In the genomic region with DNA sequence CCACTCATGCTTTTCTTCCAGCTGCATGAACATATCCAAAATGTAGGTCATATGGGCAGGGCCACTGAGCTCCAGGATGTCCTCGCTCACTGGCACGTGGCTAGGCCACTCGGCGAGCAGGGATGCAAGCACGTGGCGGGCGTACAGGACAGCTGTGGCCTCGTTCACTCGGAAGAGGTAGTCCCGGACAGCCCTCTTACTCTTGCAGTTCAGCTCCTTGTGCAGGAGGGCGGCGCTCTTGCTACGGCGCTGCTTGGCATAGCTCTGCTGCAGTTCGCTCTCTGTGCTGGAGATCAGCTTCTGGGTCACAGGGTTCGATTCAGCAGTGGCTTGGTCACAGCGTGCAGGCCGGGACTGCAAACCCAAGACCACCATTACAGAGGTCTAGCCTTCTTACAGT, we compare ENCODE assay signal across 11 cellular contexts. TPM values are rescaled to one million over a fixed set of nuclear protein-coding genes. Genes with fewer than 3 reads are reported as not detected.
A peak's percentile ranks its signal among the peaks of the same experiment; 100 is the strongest.
DNase-seq lines count a peak whose midpoint lies in the region; ATAC-seq and TF ChIP-seq lines count a peak whose summit lies in the region.
"Had no signal": no experiment of that assay in that cellular context is flagged by ENCODE, and none has a peak within 500 bp of the region (broad histone marks: within the 10 kb centered on the region; RNA-seq: fewer than 3 reads in every experiment).

No MANE protein-coding gene starts in this region.

- peak; percentile 25 for TF ChIP-seq CTCF in GM12865 (IDR thresholded peaks at IDR 0.05; ENCODE audit: insufficient read depth, low read depth, low read length, missing control alignments)
- peak; percentile 34; the same call in 1 of the 2 replicates for TF ChIP-seq CTCF in LNCAP (IDR thresholded peaks at IDR 0.05)
- TF ChIP-seq CTCF in colonic mucosa (IDR thresholded peaks at IDR 0.05): peak; percentile 19
- peak; percentile 14 for TF ChIP-seq CTCF in osteocyte (IDR thresholded peaks at IDR 0.05)

- ATAC-seq in HG03159 (IDR thresholded peaks at IDR 0.05; ENCODE audit: unreplicated experiment): no peak

- H3K27me3 ChIP-seq in colonic mucosa: no peaks in the 10 kb centered on the region

- H3K9ac ChIP-seq in colonic mucosa (ENCODE audit: low read depth in 2 of 2, low read length in 2 of 2): no peak overlapping the region

- DNase-seq in GM12865 (ENCODE audit: low read depth): no peak
- no peak for DNase-seq in colonic mucosa
- DNase-seq in osteocyte (ENCODE audit: extremely low spot score, unreplicated experiment): no peak
- DNase-seq in DMS79 (lab: John Stamatoyannopoulos, UW): no peak
- no peak for DNase-seq in T-helper 2 cell treated with Interferon-gamma antibody and Interleukin-4, amounts not matched to agents 5 μg/mL and 100 μg/mL, for 36 hours (ENCODE audit: low spot score)
- DNase-seq: activated naive CD4-positive, alpha-beta T cell treated with anti-CD3 and anti-CD28 coated beads, Interleukin-2, amount 50 U/mL, for 16 hours; CD4-positive, alpha-beta T cell; NCI-H446 had no signal

- H3K4me1 ChIP-seq in colonic mucosa: no peaks in the 10 kb centered on the region

- no peak overlapping the region for H3K4me3 Mint-ChIP-seq in osteocyte (ENCODE audit: unreplicated experiment)
- no peak overlapping the region for H3K4me3 Mint-ChIP-seq in T-helper 2 cell treated with Interferon-gamma antibody and Interleukin-4, amounts not matched to agents 5 μg/mL and 100 μg/mL, for 36 hours
- H3K4me3 Mint-ChIP-seq: CD4-positive, alpha-beta T cell; nephron had no signal

- H3K36me3 Mint-ChIP-seq in osteocyte (ENCODE audit: unreplicated experiment): peaks cover 69% of the 10 kb centered on the region
- H3K36me3 Mint-ChIP-seq in T-helper 2 cell treated with Interferon-gamma antibody and Interleukin-4, amounts not matched to agents 5 μg/mL and 100 μg/mL, for 36 hours (ENCODE audit: low read depth): peaks cover 58% of the 10 kb centered on the region

- H3K36me3 ChIP-seq in colonic mucosa: peaks cover 32% of the 10 kb centered on the region

- H3K9me3 ChIP-seq in colonic mucosa: no peaks in the 10 kb centered on the region

- no peak overlapping the region for H3K27ac ChIP-seq in colonic mucosa

- H3K9me3 Mint-ChIP-seq in osteocyte (ENCODE audit: unreplicated experiment): no peaks in the 10 kb centered on the region
- no peaks in the 10 kb centered on the region for H3K9me3 Mint-ChIP-seq in T-helper 2 cell treated with Interferon-gamma antibody and Interleukin-4, amounts not matched to agents 5 μg/mL and 100 μg/mL, for 36 hours
- H3K9me3 Mint-ChIP-seq: CD4-positive, alpha-beta T cell; nephron had no signal

- intact Hi-C loops in colonic mucosa (cut with DNase I): no loop called here

- H3K4me3 ChIP-seq in GM12865 (ENCODE audit: low read depth, low read length): no peak overlapping the region
- H3K4me3 ChIP-seq in colonic mucosa: no peak overlapping the region

- no peaks in the 10 kb centered on the region for H3K27me3 Mint-ChIP-seq in osteocyte (ENCODE audit: unreplicated experiment)
- H3K27me3 Mint-ChIP-seq in T-helper 2 cell treated with Interferon-gamma antibody and Interleukin-4, amounts not matched to agents 5 μg/mL and 100 μg/mL, for 36 hours (ENCODE audit: low read depth): no peaks in the 10 kb centered on the region
- H3K27me3 Mint-ChIP-seq: CD4-positive, alpha-beta T cell had no signal

- H3K27ac Mint-ChIP-seq in osteocyte (ENCODE audit: unreplicated experiment): no peak overlapping the region
- no peak overlapping the region for H3K27ac Mint-ChIP-seq in T-helper 2 cell treated with Interferon-gamma antibody and Interleukin-4, amounts not matched to agents 5 μg/mL and 100 μg/mL, for 36 hours
- H3K27ac Mint-ChIP-seq: CD4-positive, alpha-beta T cell; nephron had no signal

- no peaks in the 10 kb centered on the region for H3K4me1 Mint-ChIP-seq in osteocyte (ENCODE audit: unreplicated experiment)
- no peaks in the 10 kb centered on the region for H3K4me1 Mint-ChIP-seq in T-helper 2 cell treated with Interferon-gamma antibody and Interleukin-4, amounts not matched to agents 5 μg/mL and 100 μg/mL, for 36 hours (ENCODE audit: low read depth)

RNA-seq across cellular contexts. Expression of a gene that starts 53.1 kb away (rescaled TPM):
- total RNA-seq in colonic mucosa (100 to 1,000 TPM; 197 to 308 TPM), osteocyte (not detected in 2 replicates)

Comparison
In these comparisons a context has a peak if more than half of its experiments do, and no peak if none do; other contexts are left out.
1. RNA of a gene that starts 53.1 kb away (total RNA-seq): 197 to 308 TPM in colonic mucosa; not detected in osteocyte; every median in the first group is over 10 times any median in the second.
2. Peak in every context shown above with its lines, with median percentiles within 50 percentile points of each other: CTCF ChIP-seq.